In genomic region chr3:33159234-33159633, GRCh38 we compare ENCODE assay signal across 23 cellular contexts.
"Had no signal": no experiment of that assay in that cellular context is flagged by ENCODE, and none has a peak within 500 bp of the region (broad histone marks: within the 10 kb centered on the region; RNA-seq: fewer than 3 reads in every experiment).

No MANE protein-coding gene starts in this region.

- H3K4me1 Mint-ChIP-seq: endodermal cell had no signal

- H3K9me3 Mint-ChIP-seq: effector memory CD8-positive, alpha-beta T cell; endodermal cell; memory B cell had no signal

- H3K27ac ChIP-seq: epithelial cell of prostate, esophagus squamous epithelium, gastrocnemius medialis, heart right ventricle, left lung had no signal

- H3K9me3 ChIP-seq: esophagus squamous epithelium, gastrocnemius medialis, heart right ventricle, left lung, mucosa of descending colon had no signal

- ATAC-seq: effector memory CD8-positive, alpha-beta T cell; esophagus mucosa; gastrocnemius medialis; heart right ventricle; left cardiac atrium; left lung; left ventricle myocardium superior; mucosa of descending colon had no signal

- H3K27ac Mint-ChIP-seq: effector memory CD8-positive, alpha-beta T cell; endodermal cell; memory B cell had no signal

- H3K36me3 ChIP-seq: esophagus squamous epithelium, gastrocnemius medialis, heart right ventricle, left lung had no signal

- H3K27me3 ChIP-seq: gastrocnemius medialis, heart right ventricle, left lung had no signal

- H3K4me3 ChIP-seq: coronary artery, esophagus squamous epithelium, gastrocnemius medialis, heart right ventricle, left lung, lung, mucosa of descending colon had no signal

- H3K4me1 ChIP-seq: esophagus squamous epithelium, left lung had no signal

- DNase-seq: effector CD8-positive, alpha-beta T cell; effector memory CD8-positive, alpha-beta T cell; endodermal cell; erythroblast; esophagus squamous epithelium; foreskin fibroblast; foreskin melanocyte; gastrocnemius medialis; glutamatergic neuron; head of caudate nucleus; heart right ventricle; hippocampal formation; left cardiac atrium; left lung; left ventricle myocardium superior; mammary epithelial cell; mesendoderm; mucosa of descending colon had no signal

- H3K36me3 Mint-ChIP-seq: memory B cell had no signal

- H3K4me3 Mint-ChIP-seq: effector memory CD8-positive, alpha-beta T cell; endodermal cell; memory B cell had no signal
